In the genomic region with DNA sequence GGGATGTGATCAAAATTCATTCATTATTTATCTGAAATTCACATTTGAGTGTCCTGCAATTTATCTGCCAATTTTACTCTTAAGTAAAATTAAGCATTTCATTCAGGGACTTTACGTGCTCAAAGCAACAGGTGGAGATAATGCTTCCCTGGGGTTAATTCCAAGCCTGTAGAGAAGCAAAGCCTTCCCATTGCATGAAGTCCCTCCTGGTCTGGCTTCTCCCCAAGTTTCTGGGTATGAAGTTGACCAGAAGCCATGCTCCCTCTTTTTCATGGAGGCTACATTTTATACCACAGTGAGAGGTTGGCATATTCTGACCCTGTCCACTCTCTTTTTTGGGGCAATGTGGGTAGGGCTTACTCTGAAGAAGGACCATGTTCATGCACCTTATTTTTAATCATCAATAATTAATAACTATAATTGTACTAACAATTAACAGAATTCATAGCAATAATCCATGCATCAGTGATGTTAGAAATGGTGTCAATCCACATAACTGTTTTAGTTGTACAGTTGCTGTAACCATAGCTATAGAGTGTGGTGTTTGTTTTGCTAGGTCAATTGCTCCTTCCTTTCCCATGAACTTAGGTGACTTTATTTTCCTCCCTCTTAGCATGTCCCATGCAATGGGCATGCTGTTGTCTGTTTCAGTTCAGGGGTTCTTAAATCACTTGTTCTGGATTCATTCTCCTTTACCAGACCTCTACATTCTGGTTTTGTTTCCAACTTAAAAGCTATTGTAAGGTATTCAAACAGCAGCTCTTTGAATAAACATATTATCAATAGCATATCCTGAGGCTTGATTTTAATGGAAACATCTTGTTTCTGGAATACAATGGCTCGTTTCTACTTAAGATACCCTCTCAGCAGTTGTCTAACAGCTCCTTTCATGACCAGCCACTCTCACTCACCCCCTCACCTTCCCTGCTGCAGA, we compare ENCODE assay signal across 10 cellular contexts. TPM values are rescaled to one million over a fixed set of nuclear protein-coding genes. Genes with fewer than 3 reads are reported as not detected.
DNase-seq lines count a peak whose midpoint lies in the region; ATAC-seq and TF ChIP-seq lines count a peak whose summit lies in the region.
"Had no signal": no experiment of that assay in that cellular context is flagged by ENCODE, and none has a peak within 500 bp of the region (broad histone marks: within the 10 kb centered on the region; RNA-seq: fewer than 3 reads in every experiment).

No MANE protein-coding gene starts in this region.

- H3K36me3 ChIP-seq in heart left ventricle, result peaks cover 0 to 21% (median 4%) of the 10 kb centered on the region in 9 donors

- peaks cover 0 to 7% (median 0%) of the 10 kb centered on the region in 9 donors for H3K27me3 ChIP-seq in heart left ventricle

- H3K27ac ChIP-seq in heart left ventricle, result peak overlapping the region; percentile 86 to 98 (median 95)

- peaks cover 7 to 57% (median 37%) of the 10 kb centered on the region in 12 donors for H3K4me1 ChIP-seq in heart left ventricle

- no peaks in the 10 kb centered on the region for H3K9me3 ChIP-seq in heart left ventricle

- 6 to 12% (median 9%) methylated on average over 2 of the region's 2 CpGs for WGBS in heart left ventricle, 4 donors

- DNase-seq in heart left ventricle (peak in 3 of 5 donors; percentile 44 to 51 (median 46)), renal cortical epithelial cell (ENCODE audit: low read depth) (peak; percentile 76), germinal center (ENCODE audit: low spot score) (no peak), left colon (no peak), NCI-H510A treated with DMSO at 0.1 percent for 48 hours (lab: John Stamatoyannopoulos, UW) (no peak), NCI-H187 (lab: John Stamatoyannopoulos, UW) (no peak)
- DNase-seq: activated T-cell treated with anti-CD3 and anti-CD28 coated beads for 4 hours, NCI-H1436 treated with DMSO at 0.1 percent for 48 hours had no signal

- intact Hi-C loops in heart left ventricle (cut with DNase I), result loop anchor here in 8 of 10 donors (5.0 to 10.0 kb wide), 6 partner anchors 36 to 71 kb away; no protein-coding TSS in a partner anchor
- intact Hi-C loops in left colon (cut with DNase I, micrococcal nuclease), result loop anchor here in 1 of 2 donors (10.0 kb wide), 1 partner anchor 68 kb away; no protein-coding TSS in a partner anchor

- H3K4me3 ChIP-seq in GM08714 (ENCODE audit: low read length) (peak overlapping the region; percentile 22; the same call in 1 of the 2 replicates), heart left ventricle (peak overlapping the region; percentile 53 to 97 (median 73))

- TF ChIP-seq POLR2A in heart left ventricle (IDR thresholded peaks at IDR 0.05), result no peak

- no peak for TF ChIP-seq CTCF in heart left ventricle (IDR thresholded peaks at IDR 0.05)

- 0 out of 3 replicates have a peak, but pooled peaks have one; percentile 7 for ATAC-seq in SK-N-SH treated with all-trans-retinoic acid at 6 μM for 48 hours
- ATAC-seq in heart left ventricle, result peak in 3 of 4 donors; percentile 19 to 29 (median 23)
- no peak for ATAC-seq in left colon

TF ChIP-seq in SK-N-SH treated with all-trans-retinoic acid at 6 μM for 48 hours, 23 proteins besides CTCF, POLR2A, EP300 and RAD21:
- TF ChIP-seq GLIS3 (CRISPR knock-in tag; IDR thresholded peaks at IDR 0.05), result no peak
- no peak for TF ChIP-seq SNAI2 (CRISPR knock-in tag; IDR thresholded peaks at IDR 0.05)
- no peak for TF ChIP-seq BACH2 (CRISPR knock-in tag; IDR thresholded peaks at IDR 0.05; ENCODE audit: borderline replicate concordance)
- TF ChIP-seq, protein P1, sequence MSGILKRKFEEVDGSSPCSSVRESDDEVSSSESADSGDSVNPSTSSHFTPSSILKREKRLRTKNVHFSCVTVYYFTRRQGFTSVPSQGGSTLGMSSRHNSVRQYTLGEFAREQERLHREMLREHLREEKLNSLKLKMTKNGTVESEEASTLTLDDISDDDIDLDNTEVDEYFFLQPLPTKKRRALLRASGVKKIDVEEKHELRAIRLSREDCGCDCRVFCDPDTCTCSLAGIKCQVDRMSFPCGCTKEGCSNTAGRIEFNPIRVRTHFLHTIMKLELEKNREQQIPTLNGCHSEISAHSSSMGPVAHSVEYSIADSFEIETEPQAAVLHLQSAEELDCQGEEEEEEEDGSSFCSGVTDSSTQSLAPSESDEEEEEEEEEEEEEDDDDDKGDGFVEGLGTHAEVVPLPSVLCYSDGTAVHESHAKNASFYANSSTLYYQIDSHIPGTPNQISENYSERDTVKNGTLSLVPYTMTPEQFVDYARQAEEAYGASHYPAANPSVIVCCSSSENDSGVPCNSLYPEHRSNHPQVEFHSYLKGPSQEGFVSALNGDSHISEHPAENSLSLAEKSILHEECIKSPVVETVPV (CRISPR knock-in tag; IDR thresholded peaks at IDR 0.05), result no peak
- TF ChIP-seq TCF4 (CRISPR knock-in tag; IDR thresholded peaks at IDR 0.05; ENCODE audit: borderline replicate concordance), result no peak
- TF ChIP-seq PPARA (CRISPR knock-in tag; IDR thresholded peaks at IDR 0.05; ENCODE audit: borderline replicate concordance), result no peak
- TF ChIP-seq TOX (CRISPR knock-in tag; IDR thresholded peaks at IDR 0.05; ENCODE audit: borderline replicate concordance), result no peak
TF ChIP-seq in SK-N-SH treated with all-trans-retinoic acid at 6 μM for 48 hours: peak in this region for 0.

RNA-seq across cellular contexts. Expression of a gene that starts 1.5 kb away (rescaled TPM):
- total RNA-seq in heart left ventricle (100 to 1,000 TPM in 2 of 9 donors, 10 to 100 TPM in 7; 42.6 to 132 (median 77.7) TPM), renal cortical epithelial cell (8.2 and 54.0 TPM in 2 replicates), left colon (10 to 100 TPM; 12.4 to 31.8 TPM)
- 10 to 100 TPM; 23.8 to 55.9 TPM for polyA plus RNA-seq in heart left ventricle

Comparison
In these comparisons a context has a peak if more than half of its experiments do, and no peak if none do; other contexts are left out.
1. DNase-seq: peak in heart left ventricle (3 of 5) and renal cortical epithelial cell (single experiment); none in germinal center (single experiment), left colon (0 of 2), NCI-H510A treated with DMSO at 0.1 percent for 48 hours (single experiment) and NCI-H187 (0 of 2).